In genomic region chr6:32689531-32690505, GRCh38 we compare ENCODE assay signal across 1 cellular context.
TF ChIP-seq lines count a peak whose summit lies in the region.

No MANE protein-coding gene starts in this region.

TF ChIP-seq in K562, 482 proteins besides CTCF, POLR2A, EP300 and RAD21:
- TF ChIP-seq SMAD1 (IDR thresholded peaks at IDR 0.05; ENCODE audit: low read depth, low read length, partially characterized antibody) (no peak), REST (CRISPR knock-in tag; IDR thresholded peaks at IDR 0.05; ENCODE audit: low read depth) (no peak), HEY1 (CRISPR knock-in tag; IDR thresholded peaks at IDR 0.05; ENCODE audit: borderline replicate concordance) (no peak), U2AF2 (optimal IDR thresholded peaks at IDR 0.05; ENCODE audit: low read depth, low read length) (no peak), RFX5 (IDR thresholded peaks at IDR 0.05; ENCODE audit: low read depth, low read length) (peak; percentile 91), ZFP91 (CRISPR knock-in tag; IDR thresholded peaks at IDR 0.05) (no peak), KLF10 (CRISPR knock-in tag; IDR thresholded peaks at IDR 0.05) (no peak)
